Comparison of ENCODE assay signal across 18 cellular contexts in the genomic region with DNA sequence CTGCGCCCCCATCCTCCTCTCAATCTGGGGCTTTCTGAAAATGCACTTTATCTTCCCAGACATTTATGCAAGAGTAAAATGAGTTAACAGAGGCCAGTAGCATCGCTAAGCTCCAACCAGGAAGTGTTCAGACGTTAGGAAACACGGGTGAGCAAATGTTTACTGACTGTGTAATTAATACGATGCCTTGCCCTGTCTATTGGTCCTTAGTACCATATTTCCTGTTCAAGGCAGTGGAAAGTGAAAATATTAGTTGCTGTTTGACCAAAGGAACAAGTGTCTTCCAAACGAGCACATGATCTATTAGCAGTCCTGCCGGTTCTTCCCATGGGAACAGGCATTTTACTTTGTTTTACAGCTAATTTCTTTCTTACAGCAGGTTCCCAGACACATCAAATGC.
DNase-seq lines count a peak whose midpoint lies in the region; ATAC-seq and TF ChIP-seq lines count a peak whose summit lies in the region.
"Had no signal": no experiment of that assay in that cellular context is flagged by ENCODE, and none has a peak within 500 bp of the region (broad histone marks: within the 10 kb centered on the region; RNA-seq: fewer than 3 reads in every experiment).

No MANE protein-coding gene starts in this region.

- POLR2A ChIA-PET in activated CD4-positive, alpha-beta T cell treated with anti-CD3 and anti-CD28 coated beads, Interleukin-2, amount 10 ng/mL, durations not matched to agents 7 days and 5 days (lab: Charles Lee) = no interaction called here

- H3K27me3 ChIP-seq in esophagus muscularis mucosa = no peaks in the 10 kb centered on the region
- H3K27me3 ChIP-seq in prostate gland (replicated peaks; ENCODE audit: insufficient read depth) = no peaks in the 10 kb centered on the region
- H3K27me3 ChIP-seq: BE2C, dorsolateral prefrontal cortex, uterus had no signal

- H3K4me1 Mint-ChIP-seq in activated CD4-positive, alpha-beta T cell treated with anti-CD3 and anti-CD28 coated beads, Interleukin-2, amount 10 ng/mL, durations not matched to agents 7 days and 5 days = no peaks in the 10 kb centered on the region
- H3K4me1 Mint-ChIP-seq in activated naive CD4-positive, alpha-beta T cell treated with anti-CD3 and anti-CD28 coated beads, Interleukin-2, amount 10 ng/mL, durations not matched to agents 7 days and 5 days = no peaks in the 10 kb centered on the region
- H3K4me1 Mint-ChIP-seq: IgD-negative memory B cell; stimulated activated memory B cell treated with anti-CD40 and anti-IgM and Interleukin-4, amounts not matched to agents 10 μg/mL and 1 μg/mL and 100 μg/mL, for 72 hours had no signal

- TF ChIP-seq CTCF in esophagus muscularis mucosa (IDR thresholded peaks at IDR 0.05) (no peak), prostate gland (IDR thresholded peaks at IDR 0.05) (no peak)

- TF ChIP-seq POLR2A in esophagus muscularis mucosa (IDR thresholded peaks at IDR 0.05; ENCODE audit: low read depth) (no peak), prostate gland (IDR thresholded peaks at IDR 0.05) (no peak)

- no peak for ATAC-seq in GM18873 (IDR thresholded peaks at IDR 0.05; ENCODE audit: low FRiP score, unreplicated experiment)
- ATAC-seq: stimulated activated memory B cell treated with anti-CD40 and anti-IgM and Interleukin-4, amounts not matched to agents 10 μg/mL and 1 μg/mL and 100 μg/mL, for 72 hours; WTC11 had no signal

- peak; percentile 28 for DNase-seq in COLO829 (ENCODE audit: low spot score)
- DNase-seq in NCI-H146 treated with DMSO at 0.1 percent for 48 hours (lab: John Stamatoyannopoulos, UW; ENCODE audit: unreplicated experiment) = peak; percentile 29
- DNase-seq in esophagus muscularis mucosa (ENCODE audit: extremely low spot score) = peak; percentile 60
- DNase-seq in prostate gland (ENCODE audit: low spot score) = peak; percentile 40
- no peak for DNase-seq in OCI-M1 (lab: John Stamatoyannopoulos, UW)
- DNase-seq in activated CD4-positive, alpha-beta T cell treated with anti-CD3 and anti-CD28 coated beads, Interleukin-2, amount 10 ng/mL, durations not matched to agents 7 days and 5 days = no peak
- DNase-seq in activated naive CD4-positive, alpha-beta T cell treated with anti-CD3 and anti-CD28 coated beads, Interleukin-2, amount 10 ng/mL, durations not matched to agents 7 days and 5 days = no peak
- DNase-seq: activated gamma-delta T cell treated with Interleukin-2 at 50 U/mL for 16 hours, BE2C, dorsolateral prefrontal cortex, H7, NCI-H1048, uterus had no signal

- H3K4me1 ChIP-seq in esophagus muscularis mucosa (peaks cover 7 to 22% (median 12%) of the 10 kb centered on the region in 4 donors), prostate gland (replicated peaks) (no peaks in the 10 kb centered on the region)
- H3K4me1 ChIP-seq: BE2C, uterus had no signal

- H3K36me3 Mint-ChIP-seq in activated CD4-positive, alpha-beta T cell treated with anti-CD3 and anti-CD28 coated beads, Interleukin-2, amount 10 ng/mL, durations not matched to agents 7 days and 5 days (ENCODE audit: low read depth) = no peaks in the 10 kb centered on the region
- no peaks in the 10 kb centered on the region for H3K36me3 Mint-ChIP-seq in activated naive CD4-positive, alpha-beta T cell treated with anti-CD3 and anti-CD28 coated beads, Interleukin-2, amount 10 ng/mL, durations not matched to agents 7 days and 5 days
- H3K36me3 Mint-ChIP-seq: IgD-negative memory B cell; stimulated activated memory B cell treated with anti-CD40 and anti-IgM and Interleukin-4, amounts not matched to agents 10 μg/mL and 1 μg/mL and 100 μg/mL, for 72 hours; WTC11 had no signal

- no peaks in the 10 kb centered on the region for H3K27me3 Mint-ChIP-seq in activated CD4-positive, alpha-beta T cell treated with anti-CD3 and anti-CD28 coated beads, Interleukin-2, amount 10 ng/mL, durations not matched to agents 7 days and 5 days
- H3K27me3 Mint-ChIP-seq in activated naive CD4-positive, alpha-beta T cell treated with anti-CD3 and anti-CD28 coated beads, Interleukin-2, amount 10 ng/mL, durations not matched to agents 7 days and 5 days = no peaks in the 10 kb centered on the region
- H3K27me3 Mint-ChIP-seq: IgD-negative memory B cell; stimulated activated memory B cell treated with anti-CD40 and anti-IgM and Interleukin-4, amounts not matched to agents 10 μg/mL and 1 μg/mL and 100 μg/mL, for 72 hours had no signal

- H3K36me3 ChIP-seq in esophagus muscularis mucosa (no peaks in the 10 kb centered on the region), prostate gland (no peaks in the 10 kb centered on the region)
- H3K36me3 ChIP-seq: BE2C, uterus had no signal

- H3K4me3 Mint-ChIP-seq in activated CD4-positive, alpha-beta T cell treated with anti-CD3 and anti-CD28 coated beads, Interleukin-2, amount 10 ng/mL, durations not matched to agents 7 days and 5 days = no peak overlapping the region
- no peak overlapping the region for H3K4me3 Mint-ChIP-seq in activated naive CD4-positive, alpha-beta T cell treated with anti-CD3 and anti-CD28 coated beads, Interleukin-2, amount 10 ng/mL, durations not matched to agents 7 days and 5 days
- H3K4me3 Mint-ChIP-seq: IgD-negative memory B cell; stimulated activated memory B cell treated with anti-CD40 and anti-IgM and Interleukin-4, amounts not matched to agents 10 μg/mL and 1 μg/mL and 100 μg/mL, for 72 hours; WTC11 had no signal

- H3K27ac Mint-ChIP-seq in activated CD4-positive, alpha-beta T cell treated with anti-CD3 and anti-CD28 coated beads, Interleukin-2, amount 10 ng/mL, durations not matched to agents 7 days and 5 days = no peak overlapping the region
- H3K27ac Mint-ChIP-seq in activated naive CD4-positive, alpha-beta T cell treated with anti-CD3 and anti-CD28 coated beads, Interleukin-2, amount 10 ng/mL, durations not matched to agents 7 days and 5 days = no peak overlapping the region
- H3K27ac Mint-ChIP-seq: IgD-negative memory B cell; stimulated activated memory B cell treated with anti-CD40 and anti-IgM and Interleukin-4, amounts not matched to agents 10 μg/mL and 1 μg/mL and 100 μg/mL, for 72 hours; WTC11 had no signal

- H3K9me3 Mint-ChIP-seq in activated CD4-positive, alpha-beta T cell treated with anti-CD3 and anti-CD28 coated beads, Interleukin-2, amount 10 ng/mL, durations not matched to agents 7 days and 5 days = no peaks in the 10 kb centered on the region
- peaks cover 2% of the 10 kb centered on the region for H3K9me3 Mint-ChIP-seq in activated naive CD4-positive, alpha-beta T cell treated with anti-CD3 and anti-CD28 coated beads, Interleukin-2, amount 10 ng/mL, durations not matched to agents 7 days and 5 days
- H3K9me3 Mint-ChIP-seq: stimulated activated memory B cell treated with anti-CD40 and anti-IgM and Interleukin-4, amounts not matched to agents 10 μg/mL and 1 μg/mL and 100 μg/mL, for 72 hours; WTC11 had no signal

- H3K9me3 ChIP-seq in esophagus muscularis mucosa (no peaks in the 10 kb centered on the region), prostate gland (no peaks in the 10 kb centered on the region)
- H3K9me3 ChIP-seq: BE2C, uterus had no signal

- peak overlapping the region in 2 of 4 donors; percentile 6 to 16 for H3K27ac ChIP-seq in esophagus muscularis mucosa (replicated peaks in 1 of 4)
- peak overlapping the region; percentile 8 to 33 for H3K27ac ChIP-seq in prostate gland

- intact Hi-C loops in esophagus muscularis mucosa (cut with DNase I) = no loop called here
- intact Hi-C loops in prostate gland (cut with DNase I) = loop anchor here (10.0 kb wide), 1 partner anchor 60 kb away; no protein-coding TSS in a partner anchor

- TF ChIP-seq EP300 in esophagus muscularis mucosa (IDR thresholded peaks at IDR 0.05) = no peak

- CTCF ChIA-PET in activated CD4-positive, alpha-beta T cell treated with anti-CD3 and anti-CD28 coated beads, Interleukin-2, amount 10 ng/mL, durations not matched to agents 7 days and 5 days (lab: Charles Lee) = no interaction called here
- CTCF ChIA-PET in activated naive CD4-positive, alpha-beta T cell treated with anti-CD3 and anti-CD28 coated beads, Interleukin-2, amount 10 ng/mL, durations not matched to agents 7 days and 5 days (lab: Charles Lee) = no interaction called here

- WGBS in esophagus muscularis mucosa = 72% methylated on average over 7 of the region's 7 CpGs
- WGBS in prostate gland = 29% methylated on average over 7 of the region's 7 CpGs

- no peak overlapping the region for H3K4me3 ChIP-seq in esophagus muscularis mucosa
- H3K4me3 ChIP-seq in prostate gland = no peak overlapping the region
- H3K4me3 ChIP-seq: dorsolateral prefrontal cortex, smooth muscle cell, uterus had no signal

Comparison
In these comparisons a context has a peak if more than half of its experiments do, and no peak if none do; other contexts are left out.
1. DNase-seq: peak in COLO829 (single experiment), NCI-H146 treated with DMSO at 0.1 percent for 48 hours (single experiment), esophagus muscularis mucosa (single experiment) and prostate gland (single experiment); none in OCI-M1 (single experiment), activated CD4-positive, alpha-beta T cell treated with anti-CD3 and anti-CD28 coated beads, Interleukin-2, amount 10 ng/mL, durations not matched to agents 7 days and 5 days (single experiment) and activated naive CD4-positive, alpha-beta T cell treated with anti-CD3 and anti-CD28 coated beads, Interleukin-2, amount 10 ng/mL, durations not matched to agents 7 days and 5 days (single experiment).